In genomic region chr7:90678986-90679385, GRCh38 we compare ENCODE assay signal across 28 cellular contexts.
DNase-seq lines count a peak whose midpoint lies in the region; ATAC-seq, FAIRE-seq and TF ChIP-seq lines count a peak whose summit lies in the region.
"Had no signal": no experiment of that assay in that cellular context is flagged by ENCODE, and none has a peak within 500 bp of the region (broad histone marks: within the 10 kb centered on the region; RNA-seq: fewer than 3 reads in every experiment).

No MANE protein-coding gene starts in this region.

- H3K36me3 ChIP-seq in Karpas-422 (ENCODE audit: insufficient read depth, low read length) = no peaks in the 10 kb centered on the region
- H3K36me3 ChIP-seq: SJSA1 had no signal

- no peak overlapping the region for H3K4me3 ChIP-seq in Karpas-422 (ENCODE audit: low read length)
- H3K4me3 ChIP-seq: PC-9, SJSA1 had no signal

- peak overlapping the region; percentile 12 for H3K4me2 ChIP-seq in Karpas-422 (ENCODE audit: low read depth, low read length, poor library complexity, severe bottlenecking)
- H3K4me2 ChIP-seq: PC-9 had no signal

- no peaks in the 10 kb centered on the region for H3K9me3 ChIP-seq in Karpas-422 (ENCODE audit: low read length)
- H3K9me3 ChIP-seq: Caco-2, SJSA1 had no signal

- H3K79me2 ChIP-seq in Karpas-422 (ENCODE audit: low read length) = peaks cover 96% of the 10 kb centered on the region

- DNase-seq in Karpas-422 = no peak
- peak; percentile 46 for DNase-seq in NCI-H82 (lab: John Stamatoyannopoulos, UW)
- peak; percentile 46 for DNase-seq in myocyte (ENCODE audit: low read depth)
- DNase-seq in H54 (ENCODE audit: insufficient read length, low spot score) = no peak
- DNase-seq in activated T-cell treated with anti-CD3 and anti-CD28 coated beads, Interleukin-2, amount 50 U/mL, for 1 hour = no peak
- no peak for DNase-seq in mesothelial cell of epicardium (ENCODE audit: low spot score in 2 of 2, unreplicated experiment in 2 of 2)
- DNase-seq: Caco-2; CD8-positive, alpha-beta T cell; DMS79 treated with DMSO at 0.1 percent for 48 hours; GF-D8; H7; IMR-90; KG1; NCI-H1048; NCI-H1417; NCI-H1694; NCI-H2029 treated with DMSO at 0.1 percent for 48 hours; NCI-H226; NCI-H510A; NCI-H774; PC-9; T-cell had no signal

- H3K9me3 Mint-ChIP-seq in mesothelial cell of epicardium = no peaks in the 10 kb centered on the region
- H3K9me3 Mint-ChIP-seq: CD8-positive, alpha-beta T cell had no signal

- no peak overlapping the region for H3K4me3 Mint-ChIP-seq in mesothelial cell of epicardium
- H3K4me3 Mint-ChIP-seq: B cell; CD8-positive, alpha-beta T cell; T-cell had no signal

- FAIRE-seq in H54 (lab: Jason Lieb, UNC) = no peak
- FAIRE-seq: GM12892 had no signal

- H3K4me1 ChIP-seq in Karpas-422 (ENCODE audit: low read length) = peaks cover 72% of the 10 kb centered on the region
- H3K4me1 ChIP-seq: Caco-2, SJSA1 had no signal

- H3K36me3 Mint-ChIP-seq in mesothelial cell of epicardium = no peaks in the 10 kb centered on the region
- H3K36me3 Mint-ChIP-seq: CD8-positive, alpha-beta T cell; T-cell had no signal

- H3K27me3 ChIP-seq in Karpas-422 (ENCODE audit: low read length) = no peaks in the 10 kb centered on the region
- H3K27me3 ChIP-seq: SJSA1 had no signal

- H3K9me2 ChIP-seq in Karpas-422 (replicated peaks; ENCODE audit: insufficient read depth, low read length) = no peaks in the 10 kb centered on the region

- H4K20me1 ChIP-seq in Karpas-422 (ENCODE audit: insufficient read depth, low read depth, low read length) = no peaks in the 10 kb centered on the region

- H3K27ac Mint-ChIP-seq in mesothelial cell of epicardium = no peak overlapping the region
- H3K27ac Mint-ChIP-seq: B cell; CD8-positive, alpha-beta T cell; T-cell had no signal

- peaks cover 62% of the 10 kb centered on the region for H3K4me1 Mint-ChIP-seq in mesothelial cell of epicardium
- H3K4me1 Mint-ChIP-seq: T-cell had no signal

- H3K27ac ChIP-seq in Karpas-422 (ENCODE audit: low read length) = peak overlapping the region; percentile 23; the same call in 1 of the 2 replicates
- H3K27ac ChIP-seq: C4-2B, PC-9, SJSA1 had no signal

- no peaks in the 10 kb centered on the region for H3K27me3 Mint-ChIP-seq in mesothelial cell of epicardium (ENCODE audit: low read depth)
- H3K27me3 Mint-ChIP-seq: B cell, T-cell had no signal

- TF ChIP-seq POLR2A in H54 (IDR thresholded peaks at IDR 0.05; ENCODE audit: low read depth, low read length) = no peak

- no peak for ATAC-seq in HG03432 (IDR thresholded peaks at IDR 0.05; ENCODE audit: unreplicated experiment)
- ATAC-seq: CD8-positive, alpha-beta T cell; Right ventricle myocardium inferior; T-cell had no signal

- H2AFZ ChIP-seq in Karpas-422 (ENCODE audit: low read length) = no peak overlapping the region
- H2AFZ ChIP-seq: PC-9 had no signal

- TF ChIP-seq CTCF in mesothelial cell of epicardium (IDR thresholded peaks at IDR 0.05; ENCODE audit: unreplicated experiment) = no peak

- H3K9ac ChIP-seq in Karpas-422 (ENCODE audit: low read length) = no peak overlapping the region

Comparison
In these comparisons a context has a peak if more than half of its experiments do, and no peak if none do; other contexts are left out.
1. DNase-seq: peak in NCI-H82 (single experiment) and myocyte (single experiment); none in Karpas-422 (single experiment), H54 (single experiment), activated T-cell treated with anti-CD3 and anti-CD28 coated beads, Interleukin-2, amount 50 U/mL, for 1 hour (single experiment) and mesothelial cell of epicardium (0 of 2).